In the genomic region with DNA sequence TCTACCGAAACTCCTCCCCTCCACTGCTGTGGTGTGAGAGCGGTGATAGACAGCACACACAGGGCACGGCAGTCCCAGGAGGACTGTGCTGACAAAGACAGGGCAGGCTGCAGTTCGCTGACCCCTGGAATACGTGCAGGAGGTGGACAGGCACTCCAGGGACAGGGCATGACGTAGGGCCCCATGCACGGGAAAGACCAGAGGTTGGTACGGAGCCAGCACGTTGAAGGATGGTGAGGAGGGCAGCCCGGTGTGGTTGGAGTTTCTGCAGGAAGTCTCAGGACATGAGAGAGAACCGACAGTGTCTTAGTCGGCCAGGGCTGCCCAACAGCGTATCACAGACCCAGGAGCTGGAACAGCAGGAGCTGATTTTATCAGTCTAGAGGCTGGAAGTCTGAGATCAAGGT, we compare ENCODE assay signal across 26 cellular contexts.
DNase-seq lines count a peak whose midpoint lies in the region; ATAC-seq and TF ChIP-seq lines count a peak whose summit lies in the region.
"Had no signal": no experiment of that assay in that cellular context is flagged by ENCODE, and none has a peak within 500 bp of the region (broad histone marks: within the 10 kb centered on the region; RNA-seq: fewer than 3 reads in every experiment).

No MANE protein-coding gene starts in this region.

- no peak for TF ChIP-seq POLR2A in right lobe of liver (IDR thresholded peaks at IDR 0.05)
- no peak for TF ChIP-seq POLR2A in spleen (IDR thresholded peaks at IDR 0.05)

- TF ChIP-seq CTCF in right lobe of liver (IDR thresholded peaks at IDR 0.05) (no peak), spleen (IDR thresholded peaks at IDR 0.05 in 8 of 11, conservative IDR thresholded peaks at IDR 0.05 in 3 of 11) (no peak)

- peak; percentile 76 for DNase-seq in SK-N-DZ (ENCODE audit: low spot score)
- peak; percentile 84 for DNase-seq in cardiac septum (ENCODE audit: low spot score)
- no peak for DNase-seq in right lobe of liver
- DNase-seq in spleen: peak; percentile 83
- no peak for DNase-seq in NCI-H510A treated with DMSO at 0.1 percent for 48 hours (lab: John Stamatoyannopoulos, UW)
- DNase-seq in NAMALWA (ENCODE audit: low spot score): no peak
- DNase-seq in NCI-H226: no peak
- DNase-seq: activated CD4-positive, alpha-beta T cell treated with anti-CD3 and anti-CD28 coated beads, Interleukin-2, amount 50 U/mL, for 4 hours; activated CD8-positive, alpha-beta memory T cell treated with anti-CD3 and anti-CD28 coated beads, Interleukin-2, amount 50 U/mL, for 48 hours; activated effector memory CD4-positive, alpha-beta T cell treated with Interleukin-2 at 50 U/mL for 16 hours; activated naive CD8-positive, alpha-beta T cell treated with anti-CD3 and anti-CD28 coated beads for 36 hours; BE2C; DMS53; foreskin fibroblast; KBM-7; MG63; NCI-H1417; NCI-H2081; nucleus accumbens; stimulated activated CD4-positive, alpha-beta T cell treated with anti-CD3 and anti-CD28 coated beads, Interleukin-4, amount 100 ng/mL, for 4 hours; stimulated activated naive CD8-positive, alpha-beta T cell treated with anti-CD3 and anti-CD28 coated beads, Interleukin-15, Interleukin-2, amounts not matched to agents 100 U/mL and 50 U/mL, for 24 hours; tibial artery had no signal

- H3K27me3 ChIP-seq in right lobe of liver: no peaks in the 10 kb centered on the region
- no peaks in the 10 kb centered on the region for H3K27me3 ChIP-seq in spleen (replicated peaks in 1 of 7)
- H3K27me3 ChIP-seq: MG63, tibial artery had no signal

- intact Hi-C loops in cardiac septum (cut with DNase I) (no loop called here), right lobe of liver (cut with DNase I) (no loop called here), spleen (cut with DNase I; ENCODE audit: low total_unique reads) (no loop called here)

- ATAC-seq in right lobe of liver (peak; percentile 54 to 61 (median 58)), GM19324 (IDR thresholded peaks at IDR 0.05; ENCODE audit: low FRiP score, unreplicated experiment) (no peak)
- ATAC-seq: A549; stimulated activated naive CD8-positive, alpha-beta T cell treated with anti-CD3 and anti-CD28 coated beads, Interleukin-15, Interleukin-2, amounts not matched to agents 100 U/mL and 50 U/mL, for 24 hours; WTC11 had no signal

- H3K4me1 ChIP-seq in right lobe of liver: no peaks in the 10 kb centered on the region
- H3K4me1 ChIP-seq in spleen: peaks cover 0 to 21% (median 2%) of the 10 kb centered on the region in 6 donors
- H3K4me1 ChIP-seq: A549, BE2C, tibial artery had no signal

- H3K36me3 ChIP-seq in right lobe of liver (no peaks in the 10 kb centered on the region), spleen (no peaks in the 10 kb centered on the region)
- H3K36me3 ChIP-seq: BE2C, MG63 had no signal

- H3K9me3 ChIP-seq in right lobe of liver: no peaks in the 10 kb centered on the region
- H3K9me3 ChIP-seq in spleen: no peaks in the 10 kb centered on the region
- H3K9me3 ChIP-seq: A549, BE2C, MG63, tibial artery had no signal

- H3K27ac ChIP-seq in right lobe of liver (no peak overlapping the region), spleen (peak overlapping the region in 3 of 8 donors; percentile 42 to 70 (median 61))
- H3K27ac ChIP-seq: A549, tibial artery had no signal

- no peak overlapping the region for H3K4me3 ChIP-seq in right lobe of liver
- no peak overlapping the region for H3K4me3 ChIP-seq in spleen
- H3K4me3 ChIP-seq: A549, lung, MG63, tibial artery had no signal

- 35% methylated on average over 9 of the region's 13 CpGs for WGBS in right lobe of liver (ENCODE audit: insufficient coverage, low coverage, low lambda C conversion rate, missing lambda C conversion rate)
- whole genome bisulfite sequencing in spleen, 5 donors: 67 to 91% (median 70%) methylated on average over 13 of the region's 13 CpGs

Comparison
In these comparisons a context has a peak if more than half of its experiments do, and no peak if none do; other contexts are left out.
1. DNase-seq: peak in SK-N-DZ (single experiment), cardiac septum (single experiment) and spleen (single experiment); none in right lobe of liver (0 of 3), NCI-H510A treated with DMSO at 0.1 percent for 48 hours (single experiment), NAMALWA (single experiment) and NCI-H226 (single experiment).